Comparison of ENCODE assay signal across 18 cellular contexts in the genomic region with DNA sequence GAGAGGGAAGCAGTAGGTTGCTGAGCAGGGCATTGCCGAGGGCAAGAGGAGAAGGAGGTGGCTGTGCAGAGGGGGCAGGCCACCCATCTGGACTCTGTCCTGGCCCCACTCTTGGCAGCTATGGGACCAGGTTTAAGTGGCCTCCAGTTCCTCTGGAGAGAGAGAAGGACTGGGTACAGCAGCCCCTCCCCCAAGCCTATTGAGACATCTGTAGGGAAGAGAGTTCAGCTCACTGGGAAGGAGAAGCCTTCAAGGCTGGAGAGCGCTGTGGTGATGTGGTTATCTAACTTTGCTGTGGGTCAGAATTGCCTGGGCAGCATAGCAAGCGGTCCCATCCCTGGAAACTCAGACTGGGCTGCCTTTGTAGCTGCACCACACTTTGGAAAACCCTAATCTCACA.
DNase-seq lines count a peak whose midpoint lies in the region; ATAC-seq and TF ChIP-seq lines count a peak whose summit lies in the region.
"Had no signal": no experiment of that assay in that cellular context is flagged by ENCODE, and none has a peak within 500 bp of the region (broad histone marks: within the 10 kb centered on the region; RNA-seq: fewer than 3 reads in every experiment).

No MANE protein-coding gene starts in this region.

- no peak overlapping the region for H3K9ac ChIP-seq in fibroblast of lung (ENCODE audit: insufficient read depth, low read length)

- H3K27me3 Mint-ChIP-seq in CD4-positive, alpha-beta memory T cell: peaks cover 3 to 8% of the 10 kb centered on the region in 2 donors
- H3K27me3 Mint-ChIP-seq in activated CD8-positive, alpha-beta T cell treated with anti-CD3 and anti-CD28 coated beads, Interleukin-2, amount 10 ng/mL, durations not matched to agents 7 days and 5 days (ENCODE audit: low read depth): peaks cover 5% of the 10 kb centered on the region

- H3K9me3 ChIP-seq in fibroblast of lung (ENCODE audit: control insufficient read depth, insufficient read depth, low read depth, low read length) (no peaks in the 10 kb centered on the region), osteoblast (ENCODE audit: low read depth, low read length) (no peaks in the 10 kb centered on the region)
- H3K9me3 ChIP-seq in CD4-positive, alpha-beta memory T cell (ENCODE audit: control insufficient read depth in 1 of 2, low read length in 2 of 2): no peaks in the 10 kb centered on the region

- no peaks in the 10 kb centered on the region for H3K36me3 Mint-ChIP-seq in CD4-positive, alpha-beta memory T cell
- no peaks in the 10 kb centered on the region for H3K36me3 Mint-ChIP-seq in activated CD8-positive, alpha-beta T cell treated with anti-CD3 and anti-CD28 coated beads, Interleukin-2, amount 10 ng/mL, durations not matched to agents 7 days and 5 days (ENCODE audit: low read depth)
- H3K36me3 Mint-ChIP-seq: brain had no signal

- no peaks in the 10 kb centered on the region for H3K36me3 ChIP-seq in fibroblast of lung (ENCODE audit: control insufficient read depth, insufficient read depth, low read length)
- H3K36me3 ChIP-seq in osteoblast (ENCODE audit: insufficient read depth, low read length): no peaks in the 10 kb centered on the region
- no peaks in the 10 kb centered on the region for H3K36me3 ChIP-seq in CD4-positive, alpha-beta memory T cell (ENCODE audit: insufficient read depth, low read length)

- no peaks in the 10 kb centered on the region for H4K20me1 ChIP-seq in fibroblast of lung (ENCODE audit: control insufficient read depth, extremely low read depth, insufficient read depth, low read length)
- H4K20me1 ChIP-seq in osteoblast (ENCODE audit: insufficient read depth, low read length): no peaks in the 10 kb centered on the region

- H3K4me3 ChIP-seq in AG10803 (ENCODE audit: low read length) (no peak overlapping the region), fibroblast of lung (replicated peaks in 1 of 4; ENCODE audit: control extremely low read depth in 1 of 4, insufficient read depth in 1 of 4, low read depth in 3 of 4, low read length in 4 of 4) (no peak overlapping the region), osteoblast (ENCODE audit: insufficient read depth, low read length) (no peak overlapping the region)
- no peak overlapping the region for H3K4me3 ChIP-seq in CD4-positive, alpha-beta memory T cell (ENCODE audit: low read length in 2 of 2)

- CTCF ChIA-PET in CD4-positive, alpha-beta memory T cell (lab: Charles Lee; ENCODE audit: partially characterized antibody): interaction anchor here (11.1 kb wide), 1 partner anchor 132 kb away, joined by 137 read pairs; no protein-coding TSS in a partner anchor
- CTCF ChIA-PET in activated CD8-positive, alpha-beta T cell treated with anti-CD3 and anti-CD28 coated beads, Interleukin-2, amount 10 ng/mL, durations not matched to agents 7 days and 5 days (lab: Charles Lee): interaction anchor here (1.8 to 3.8 kb wide), 2 partner anchors 8 to 132 kb away, joined by 6 to 49 read pairs; no protein-coding TSS in a partner anchor

- H3K4me2 ChIP-seq in fibroblast of lung (ENCODE audit: extremely low read depth, insufficient read depth, low read length): no peak overlapping the region
- H3K4me2 ChIP-seq in osteoblast (ENCODE audit: insufficient read depth, low read length): no peak overlapping the region

- TF ChIP-seq CTCF in AG10803 (conservative IDR thresholded peaks at IDR 0.05; ENCODE audit: low read length): no peak
- TF ChIP-seq CTCF in fibroblast of lung (conservative IDR thresholded peaks at IDR 0.05 in 1 of 2, IDR thresholded peaks at IDR 0.05 in 1 of 2; ENCODE audit: low read depth in 1 of 2, low read length in 2 of 2): no peak
- TF ChIP-seq CTCF in osteoblast (IDR thresholded peaks at IDR 0.05; ENCODE audit: extremely low read depth, low read depth, low read length): no peak

- ATAC-seq in activated CD8-positive, alpha-beta T cell treated with anti-CD3 and anti-CD28 coated beads, Interleukin-2, amount 10 ng/mL, durations not matched to agents 7 days and 5 days: no peak
- ATAC-seq: stimulated activated naive CD8-positive, alpha-beta T cell treated with anti-CD3 and anti-CD28 coated beads, Interleukin-15, Interleukin-2, amounts not matched to agents 100 U/mL and 50 U/mL, for 24 hours had no signal

- H3K4me3 Mint-ChIP-seq in CD4-positive, alpha-beta memory T cell: no peak overlapping the region
- no peak overlapping the region for H3K4me3 Mint-ChIP-seq in activated CD8-positive, alpha-beta T cell treated with anti-CD3 and anti-CD28 coated beads, Interleukin-2, amount 10 ng/mL, durations not matched to agents 7 days and 5 days
- H3K4me3 Mint-ChIP-seq: brain; dendritic cell treated with granulocyte-macrophage colony-stimulating factor and Interleukin-4, amounts not matched to agents 40 ng/mL and 50 ng/mL, for 4 days had no signal

- intact Hi-C loops in CD4-positive, alpha-beta memory T cell (cut with micrococcal nuclease): loop anchor here (10.0 kb wide), 2 partner anchors 646 to 676 kb away; no protein-coding TSS in a partner anchor

- peaks cover 0 to 3% (median 0%) of the 10 kb centered on the region in 8 donors for H3K9me3 Mint-ChIP-seq in CD4-positive, alpha-beta memory T cell
- H3K9me3 Mint-ChIP-seq in activated CD8-positive, alpha-beta T cell treated with anti-CD3 and anti-CD28 coated beads, Interleukin-2, amount 10 ng/mL, durations not matched to agents 7 days and 5 days (ENCODE audit: insufficient read depth): no peaks in the 10 kb centered on the region
- H3K9me3 Mint-ChIP-seq: dendritic cell treated with granulocyte-macrophage colony-stimulating factor and Interleukin-4, amounts not matched to agents 40 ng/mL and 50 ng/mL, for 4 days had no signal

- peak; percentile 32 for DNase-seq in AG10803 (ENCODE audit: low read depth)
- peak; percentile 50 for DNase-seq in M059J (ENCODE audit: low read depth)
- DNase-seq in fibroblast of lung (ENCODE audit: low read depth in 2 of 2): no peak
- no peak for DNase-seq in osteoblast (ENCODE audit: insufficient read length, low spot score, missing footprints)
- DNase-seq in CD4-positive, alpha-beta memory T cell: no peak
- no peak for DNase-seq in KG1 (lab: John Stamatoyannopoulos, UW)
- no peak for DNase-seq in activated CD8-positive, alpha-beta T cell treated with anti-CD3 and anti-CD28 coated beads, Interleukin-2, amount 10 ng/mL, durations not matched to agents 7 days and 5 days
- DNase-seq in effector CD4-positive, alpha-beta T cell: no peak
- DNase-seq: activated CD8-positive, alpha-beta memory T cell treated with anti-CD3 and anti-CD28 coated beads, Interleukin-2, amount 50 U/mL, for 4 hours; activated gamma-delta T cell; erythroblast; GF-D8; NCI-H2081; NCI-H510A; SIG-M5; stimulated activated naive CD8-positive, alpha-beta T cell treated with anti-CD3 and anti-CD28 coated beads, Interleukin-15, Interleukin-2, amounts not matched to agents 100 U/mL and 50 U/mL, for 24 hours had no signal

- H3K27me3 ChIP-seq in fibroblast of lung (ENCODE audit: control insufficient read depth, insufficient read depth, low read length): no peaks in the 10 kb centered on the region
- H3K27me3 ChIP-seq in osteoblast (ENCODE audit: insufficient read depth, low read length): no peaks in the 10 kb centered on the region
- no peaks in the 10 kb centered on the region for H3K27me3 ChIP-seq in CD4-positive, alpha-beta memory T cell (ENCODE audit: insufficient read depth, low read length)

- peaks cover 0 to 4% (median 1%) of the 10 kb centered on the region in 4 donors for H3K4me1 Mint-ChIP-seq in CD4-positive, alpha-beta memory T cell
- H3K4me1 Mint-ChIP-seq in activated CD8-positive, alpha-beta T cell treated with anti-CD3 and anti-CD28 coated beads, Interleukin-2, amount 10 ng/mL, durations not matched to agents 7 days and 5 days (ENCODE audit: low read depth): no peaks in the 10 kb centered on the region

- no peak overlapping the region for H3K27ac Mint-ChIP-seq in CD4-positive, alpha-beta memory T cell
- no peak overlapping the region for H3K27ac Mint-ChIP-seq in activated CD8-positive, alpha-beta T cell treated with anti-CD3 and anti-CD28 coated beads, Interleukin-2, amount 10 ng/mL, durations not matched to agents 7 days and 5 days

- H3K4me1 ChIP-seq in fibroblast of lung (ENCODE audit: control insufficient read depth, extremely low read depth, insufficient read depth, low read length) (peaks cover 13% of the 10 kb centered on the region), osteoblast (ENCODE audit: insufficient read depth, low read length) (peaks cover 40% of the 10 kb centered on the region)
- no peaks in the 10 kb centered on the region for H3K4me1 ChIP-seq in CD4-positive, alpha-beta memory T cell (ENCODE audit: insufficient read depth, low read length)

- H3K79me2 ChIP-seq in fibroblast of lung (ENCODE audit: control insufficient read depth, insufficient read depth, low read length) (no peaks in the 10 kb centered on the region), osteoblast (ENCODE audit: insufficient read depth, low read length) (no peaks in the 10 kb centered on the region)

- POLR2A ChIA-PET in CD4-positive, alpha-beta memory T cell (lab: Charles Lee; ENCODE audit: partially characterized antibody): no interaction called here
- POLR2A ChIA-PET in activated CD8-positive, alpha-beta T cell treated with anti-CD3 and anti-CD28 coated beads, Interleukin-2, amount 10 ng/mL, durations not matched to agents 7 days and 5 days (lab: Charles Lee): no interaction called here

- H2AFZ ChIP-seq in fibroblast of lung (ENCODE audit: low read length) (no peak overlapping the region), osteoblast (ENCODE audit: low read length) (no peak overlapping the region)

- H3K27ac ChIP-seq in fibroblast of lung (ENCODE audit: insufficient read depth, low read length) (peak overlapping the region; percentile 80), osteoblast (ENCODE audit: low read depth, low read length) (peak overlapping the region; percentile 97)
- no peak overlapping the region for H3K27ac ChIP-seq in CD4-positive, alpha-beta memory T cell (ENCODE audit: low read depth, low read length)

Comparison
In these comparisons a context has a peak if more than half of its experiments do, and no peak if none do; other contexts are left out.
1. DNase-seq: peak in AG10803 (single experiment) and M059J (single experiment); none in fibroblast of lung (0 of 2), osteoblast (single experiment), CD4-positive, alpha-beta memory T cell (0 of 5), KG1 (single experiment), activated CD8-positive, alpha-beta T cell treated with anti-CD3 and anti-CD28 coated beads, Interleukin-2, amount 10 ng/mL, durations not matched to agents 7 days and 5 days (single experiment) and effector CD4-positive, alpha-beta T cell (single experiment).